ENCODE assay signal across 20 cellular contexts in genomic region chr3:42662037-42662812, GRCh38. TPM values are rescaled to one million over a fixed set of nuclear protein-coding genes. Genes with fewer than 3 reads are reported as not detected.
DNase-seq lines count a peak whose midpoint lies in the region; ATAC-seq and TF ChIP-seq lines count a peak whose summit lies in the region.
"Had no signal": no experiment of that assay in that cellular context is flagged by ENCODE, and none has a peak within 500 bp of the region (broad histone marks: within the 10 kb centered on the region; RNA-seq: fewer than 3 reads in every experiment).

No MANE protein-coding gene starts in this region.

- H3K4me1 Mint-ChIP-seq in GM23338: peaks cover 4% of the 10 kb centered on the region; the same call in 2 of the 3 replicates

- H3K27me3 Mint-ChIP-seq in GM23338 (ENCODE audit: insufficient read depth, low read depth, poor library complexity): peaks cover 4% of the 10 kb centered on the region

- no peak overlapping the region for H3K27ac Mint-ChIP-seq in GM23338
- H3K27ac Mint-ChIP-seq: HFFc6 had no signal

- peak overlapping the region; percentile 100 for H3K4me2 ChIP-seq in BLaER1
- no peak overlapping the region for H3K4me2 ChIP-seq in GM23338

- no peaks in the 10 kb centered on the region for H3K9me3 ChIP-seq in BLaER1
- no peaks in the 10 kb centered on the region for H3K9me3 ChIP-seq in sigmoid colon

- H4K20me1 ChIP-seq in BLaER1: no peaks in the 10 kb centered on the region
- H4K20me1 ChIP-seq in GM23338 (replicated peaks; ENCODE audit: insufficient read depth): no peaks in the 10 kb centered on the region

- H3K9ac ChIP-seq in BLaER1: no peak overlapping the region; the same call in 1 of the 2 replicates

- H3K4me1 ChIP-seq in BLaER1 (peaks cover 97% of the 10 kb centered on the region), sigmoid colon (peaks cover 0 to 53% (median 46%) of the 10 kb centered on the region in 4 donors), GM23338 (ENCODE audit: insufficient read depth) (no peaks in the 10 kb centered on the region)

- no peak for TF ChIP-seq EP300 in sigmoid colon (IDR thresholded peaks at IDR 0.05)

- ATAC-seq in GM23338 (no peak), GM21529 (IDR thresholded peaks at IDR 0.05; ENCODE audit: unreplicated experiment) (no peak)
- ATAC-seq: GM12878 had no signal

- no peaks in the 10 kb centered on the region for H3K79me2 ChIP-seq in GM23338 (replicated peaks; ENCODE audit: insufficient read depth)

- H2AFZ ChIP-seq in GM23338: no peak overlapping the region

- H3K36me3 ChIP-seq in BLaER1 (peaks cover 35% of the 10 kb centered on the region), sigmoid colon (peaks cover 0 to 26% (median 4%) of the 10 kb centered on the region in 4 donors), GM23338 (ENCODE audit: insufficient read depth) (no peaks in the 10 kb centered on the region)

- TF ChIP-seq POLR2A in sigmoid colon (IDR thresholded peaks at IDR 0.05): no peak

- H3K9me3 Mint-ChIP-seq in GM23338: no peaks in the 10 kb centered on the region
- H3K9me3 Mint-ChIP-seq: HFFc6 had no signal

- 87 to 92% methylated on average over 7 of the region's 7 CpGs for WGBS in sigmoid colon, 2 donors

- H3K27ac ChIP-seq in BLaER1: peak overlapping the region; percentile 96
- H3K27ac ChIP-seq in cingulate gyrus (ENCODE audit: low read depth, low read length): peak overlapping the region; percentile 79
- H3K27ac ChIP-seq in sigmoid colon: no peak overlapping the region
- H3K27ac ChIP-seq in GM23338 (ENCODE audit: low read depth): no peak overlapping the region
- H3K27ac ChIP-seq: SK-N-MC had no signal

- intact Hi-C loops in sigmoid colon (cut with DNase I): loop anchor here (1.0 kb wide), 1 partner anchor 15 kb away; no protein-coding TSS in a partner anchor

- H3K4me3 Mint-ChIP-seq in GM23338: no peak overlapping the region
- H3K4me3 Mint-ChIP-seq: HFFc6 had no signal

- H3K4me3 ChIP-seq in BLaER1 (no peak overlapping the region), sigmoid colon (no peak overlapping the region), GM23338 (no peak overlapping the region)
- H3K4me3 ChIP-seq: GM12878, SK-N-MC had no signal

- H3K9me2 ChIP-seq in GM23338 (ENCODE audit: insufficient read depth): no peaks in the 10 kb centered on the region

- H3F3A ChIP-seq in GM23338 (replicated peaks; ENCODE audit: low read depth): no peaks in the 10 kb centered on the region

- H3K27me3 ChIP-seq in BLaER1: no peaks in the 10 kb centered on the region
- no peaks in the 10 kb centered on the region for H3K27me3 ChIP-seq in sigmoid colon
- no peaks in the 10 kb centered on the region for H3K27me3 ChIP-seq in GM23338 (ENCODE audit: insufficient read depth)

- H3K36me3 Mint-ChIP-seq in GM23338 (ENCODE audit: low read depth): peaks cover 5% of the 10 kb centered on the region; the same call in 2 of the 3 replicates

- DNase-seq in Ammon's horn (ENCODE audit: low spot score): peak; percentile 2
- DNase-seq in sigmoid colon: peak; percentile 64
- DNase-seq in GM23338 (ENCODE audit: low spot score): no peak
- no peak for DNase-seq in NCI-H69 (lab: John Stamatoyannopoulos, UW)
- DNase-seq: DND-41, HFFc6, NCI-H1092, NCI-H146, NCI-H2081, NCI-H82 had no signal

- TF ChIP-seq CTCF in sigmoid colon (IDR thresholded peaks at IDR 0.05): no peak
- TF ChIP-seq CTCF in GM23338 (conservative IDR thresholded peaks at IDR 0.05; ENCODE audit: low read depth in 2 of 2): no peak

TF ChIP-seq in GM23338, 12 proteins besides CTCF, POLR2A, EP300 and RAD21 (continues in another document):
- TF ChIP-seq ZNF462 (CRISPR knock-in tag; IDR thresholded peaks at IDR 0.05): no peak
- TF ChIP-seq CREB1 (CRISPR knock-in tag; IDR thresholded peaks at IDR 0.05; ENCODE audit: low read depth): no peak
- no peak for TF ChIP-seq EZH2phosphoT487 (IDR thresholded peaks at IDR 0.05; ENCODE audit: unreplicated experiment)
- TF ChIP-seq POLR2AphosphoS5 (IDR thresholded peaks at IDR 0.05; ENCODE audit: low read depth): no peak
- no peak for TF ChIP-seq STAT1 (IDR thresholded peaks at IDR 0.05; ENCODE audit: unreplicated experiment)
- no peak for TF ChIP-seq ETS1 (IDR thresholded peaks at IDR 0.05)
- no peak for TF ChIP-seq NANOG (IDR thresholded peaks at IDR 0.05; ENCODE audit: borderline replicate concordance)
- TF ChIP-seq JUNB (IDR thresholded peaks at IDR 0.05; ENCODE audit: unreplicated experiment): no peak

RNA-seq across cellular contexts. Expression of gene ZBTB47, which starts 8.7 kb away (rescaled TPM):
- total RNA-seq in sigmoid colon: 10 to 100 TPM; 34.9 to 74.8 (median 56.9) TPM
- polyA plus RNA-seq in sigmoid colon (10 to 100 TPM in 1 of 3 donors, 1 to 10 TPM in 2; 6.2 to 21.0 (median 9.5) TPM), GM23338 (2016; fragmentation: Nextera tagmentation; extraction: Ambion mirVana) (0.48 and 0.63 TPM in 2 replicates)
- 2.8 and 2.9 TPM in 2 replicates for total RNA-seq in GM23338 (2014; rRNA removed; shearing (Covaris generic))

RNA-seq across cellular contexts. Expression of gene KLHL40, which starts 23.1 kb away (rescaled TPM):
- under 1 TPM in 1 of 4 donors, not detected in 3; under 0.01 TPM for total RNA-seq in sigmoid colon
- polyA plus RNA-seq in sigmoid colon (not detected), GM23338 (2016; fragmentation: Nextera tagmentation; extraction: Ambion mirVana) (not detected in 2 replicates)
- not detected in 2 replicates for total RNA-seq in GM23338 (2014; rRNA removed; shearing (Covaris generic))
- total RNA-seq: GM12878, H4, HFFc6, MCF 10A, NCI-H460 had no signal
- polyA plus RNA-seq: AG04450, BJ, GM12878 had no signal

RNA-seq across cellular contexts. Expression of gene HHATL, which starts 40.4 kb away (rescaled TPM):
- total RNA-seq in sigmoid colon: not detected
- polyA plus RNA-seq in sigmoid colon (1 to 10 TPM in 1 of 3 donors, under 1 TPM in 1, not detected in 1; 0.31 to 1.4 TPM), GM23338 (2016; fragmentation: Nextera tagmentation; extraction: Ambion mirVana) (not detected in 2 replicates)
- not detected in 2 replicates for total RNA-seq in GM23338 (2014; rRNA removed; shearing (Covaris generic))
- total RNA-seq: GM12878, H4, HFFc6, MCF 10A, NCI-H460 had no signal
- polyA plus RNA-seq: AG04450, BJ, GM12878 had no signal

Comparison
In these comparisons a context has a peak if more than half of its experiments do, and no peak if none do; other contexts are left out.
1. DNase-seq: peak in Ammon's horn (single experiment) and sigmoid colon (single experiment); none in GM23338 (single experiment) and NCI-H69 (single experiment).
2. H3K27ac ChIP-seq: peak in BLaER1 (single experiment) and cingulate gyrus (single experiment); none in sigmoid colon (0 of 4) and GM23338 (single experiment).